In the genomic region with DNA sequence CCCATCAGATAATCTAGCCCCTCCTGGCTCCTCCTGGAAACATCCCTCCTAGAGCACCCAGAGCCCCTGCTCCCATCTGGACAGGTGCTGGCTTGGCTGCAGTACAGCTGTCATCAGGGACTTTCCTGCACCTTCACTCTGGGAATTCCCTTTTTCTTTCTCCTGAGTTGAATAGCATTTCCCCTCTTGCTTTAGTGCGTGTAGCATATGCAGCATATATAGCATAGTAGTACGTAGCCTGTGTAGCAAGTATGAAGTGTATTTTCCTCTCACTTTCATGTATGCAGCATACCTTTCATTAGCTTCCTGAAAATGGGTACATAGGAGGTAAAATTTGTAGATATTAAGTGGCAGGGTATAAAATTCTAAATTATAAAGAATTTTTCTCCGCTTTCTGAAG, we compare ENCODE assay signal across 9 cellular contexts.
DNase-seq lines count a peak whose midpoint lies in the region; ATAC-seq and TF ChIP-seq lines count a peak whose summit lies in the region.
"Had no signal": no experiment of that assay in that cellular context is flagged by ENCODE, and none has a peak within 500 bp of the region (broad histone marks: within the 10 kb centered on the region; RNA-seq: fewer than 3 reads in every experiment).

No MANE protein-coding gene starts in this region.

- no peak for TF ChIP-seq CTCF in KMS-11 (conservative IDR thresholded peaks at IDR 0.05; ENCODE audit: low read depth, low read length)

- ATAC-seq in HG02678 (IDR thresholded peaks at IDR 0.05; ENCODE audit: unreplicated experiment) = peak; percentile 97

- peak; percentile 23 for DNase-seq in stimulated activated CD4-positive, alpha-beta T cell treated with anti-CD3 and anti-CD28 coated beads, Interleukin-4, amount 100 ng/mL, for 24 hours
- no peak for DNase-seq in stimulated activated CD4-positive, alpha-beta T cell treated with anti-CD3 and anti-CD28 coated beads, Interleukin-4, amount 100 ng/mL, for 1 hour
- DNase-seq in NCI-H748 (lab: John Stamatoyannopoulos, UW; ENCODE audit: unreplicated experiment) (no peak), NCI-H128 (lab: John Stamatoyannopoulos, UW; ENCODE audit: unreplicated experiment) (no peak), DMS153 treated with DMSO at 0.1 percent for 48 hours (lab: John Stamatoyannopoulos, UW; ENCODE audit: unreplicated experiment) (no peak), OCI-M1 (lab: John Stamatoyannopoulos, UW) (no peak)
- DNase-seq: substantia nigra had no signal

- no peaks in the 10 kb centered on the region for H3K36me3 ChIP-seq in KMS-11 (ENCODE audit: insufficient read depth)

- no peaks in the 10 kb centered on the region for H4K20me1 ChIP-seq in KMS-11 (ENCODE audit: insufficient read depth)

- no peak overlapping the region for H3K9ac ChIP-seq in KMS-11

- peaks cover 21% of the 10 kb centered on the region for H3K4me1 ChIP-seq in KMS-11 (ENCODE audit: low read depth, poor library complexity, severe bottlenecking)

- H3K27me3 ChIP-seq in KMS-11 (ENCODE audit: insufficient read depth, low read depth) = no peaks in the 10 kb centered on the region

- H2AFZ ChIP-seq in KMS-11 (ENCODE audit: low read depth) = no peak overlapping the region

- H3K4me2 ChIP-seq in KMS-11 = peak overlapping the region; percentile 26

- no peak overlapping the region for H3K4me3 ChIP-seq in KMS-11 (IDR thresholded peaks at IDR 0.05; ENCODE audit: insufficient read depth, low read depth, low read length)

- no peak overlapping the region for H3K27ac ChIP-seq in KMS-11

- no peaks in the 10 kb centered on the region for H3K79me2 ChIP-seq in KMS-11 (ENCODE audit: insufficient read depth, low read depth)
